In genomic region chr17:10754109-10754508, GRCh38 we compare ENCODE assay signal across 9 cellular contexts. TPM values are rescaled to one million over a fixed set of nuclear protein-coding genes. Genes with fewer than 3 reads are reported as not detected.
A peak's percentile ranks its signal among the peaks of the same experiment; 100 is the strongest.
DNase-seq lines count a peak whose midpoint lies in the region; ATAC-seq and TF ChIP-seq lines count a peak whose summit lies in the region.
"Had no signal": no experiment of that assay in that cellular context is flagged by ENCODE, and none has a peak within 500 bp of the region (broad histone marks: within the 10 kb centered on the region; RNA-seq: fewer than 3 reads in every experiment).

No MANE protein-coding gene starts in this region.

- H3K4me3 ChIP-seq in endodermal cell (ENCODE audit: low read length) (no peak overlapping the region), coronary artery (no peak overlapping the region), gastroesophageal sphincter (no peak overlapping the region)

- H3K27ac ChIP-seq in endodermal cell (ENCODE audit: low read depth, low read length), result no peak overlapping the region
- no peak overlapping the region for H3K27ac ChIP-seq in coronary artery
- no peak overlapping the region for H3K27ac ChIP-seq in gastroesophageal sphincter

- peak; percentile 72 for TF ChIP-seq CTCF in endodermal cell (conservative IDR thresholded peaks at IDR 0.05)
- no peak for TF ChIP-seq CTCF in coronary artery (IDR thresholded peaks at IDR 0.05)
- no peak for TF ChIP-seq CTCF in gastroesophageal sphincter (IDR thresholded peaks at IDR 0.05)

- H3K27me3 Mint-ChIP-seq in endodermal cell (ENCODE audit: insufficient read depth), result peaks cover 4% of the 10 kb centered on the region

- ATAC-seq in stimulated activated naive CD8-positive, alpha-beta T cell treated with anti-CD3 and anti-CD28 coated beads, Interleukin-15, Interleukin-2, amounts not matched to agents 100 U/mL and 50 U/mL, for 24 hours, result no peak
- ATAC-seq in GM21367 (IDR thresholded peaks at IDR 0.05; ENCODE audit: unreplicated experiment), result no peak
- no peak for ATAC-seq in gastroesophageal sphincter

- H3K36me3 ChIP-seq in endodermal cell (ENCODE audit: control insufficient read depth, insufficient read depth, low read length), result no peaks in the 10 kb centered on the region
- H3K36me3 ChIP-seq in gastroesophageal sphincter, result no peaks in the 10 kb centered on the region

- H3K27me3 ChIP-seq in endodermal cell (ENCODE audit: control insufficient read depth, insufficient read depth, low read length, poor library complexity, severe bottlenecking), result no peaks in the 10 kb centered on the region
- H3K27me3 ChIP-seq in gastroesophageal sphincter, result no peaks in the 10 kb centered on the region

- no peaks in the 10 kb centered on the region for H3K9me3 Mint-ChIP-seq in endodermal cell
- H3K9me3 Mint-ChIP-seq: nephron had no signal

- DNase-seq in activated naive CD4-positive, alpha-beta T cell treated with Interleukin-2 at 50 U/mL for 16 hours, result peak; percentile 25
- DNase-seq in activated naive CD4-positive, alpha-beta T cell (lab: John Stamatoyannopoulos, UW), result no peak
- DNase-seq in NCI-H82 treated with DMSO at 0.1 percent for 48 hours (lab: John Stamatoyannopoulos, UW; ENCODE audit: unreplicated experiment) (peak; percentile 36), endodermal cell (peak; percentile 94), coronary artery (ENCODE audit: low spot score) (no peak)
- peak; percentile 41 for DNase-seq in stimulated activated naive CD8-positive, alpha-beta T cell treated with anti-CD3 and anti-CD28 coated beads, Interleukin-15, Interleukin-2, amounts not matched to agents 100 U/mL and 50 U/mL, for 24 hours

- no peak for TF ChIP-seq EP300 in gastroesophageal sphincter (IDR thresholded peaks at IDR 0.05)

- no peaks in the 10 kb centered on the region for H3K9me3 ChIP-seq in endodermal cell (ENCODE audit: control insufficient read depth, low read length)
- H3K9me3 ChIP-seq in gastroesophageal sphincter, result no peaks in the 10 kb centered on the region

- 13 to 47% methylated on average over 2 of the region's 2 CpGs for WGBS in endodermal cell (ENCODE audit: insufficient coverage in 1 of 2, insufficient read length in 1 of 2), 2 experiments
- WGBS in gastroesophageal sphincter (ENCODE audit: low coverage in 1 of 2), 2 donors, result 17% methylated on average over 2 of the region's 2 CpGs; no CpG with 5 or more reads in 1 of the 2 donors

- H3K9ac ChIP-seq in endodermal cell (ENCODE audit: extremely low read depth, low read length, poor library complexity, severe bottlenecking), result no peak overlapping the region

- H3K36me3 Mint-ChIP-seq in endodermal cell (ENCODE audit: low read depth), result no peaks in the 10 kb centered on the region

- TF ChIP-seq POLR2A in gastroesophageal sphincter (IDR thresholded peaks at IDR 0.05), result no peak

- no peak overlapping the region for H3K4me3 Mint-ChIP-seq in endodermal cell
- H3K4me3 Mint-ChIP-seq: nephron had no signal

- H3K4me1 Mint-ChIP-seq in endodermal cell, result peaks cover 32% of the 10 kb centered on the region

- no peak overlapping the region for H3K27ac Mint-ChIP-seq in endodermal cell
- H3K27ac Mint-ChIP-seq: nephron had no signal

- H3K4me1 ChIP-seq in endodermal cell (ENCODE audit: control insufficient read depth, insufficient read depth, low read length), result no peaks in the 10 kb centered on the region
- no peaks in the 10 kb centered on the region for H3K4me1 ChIP-seq in gastroesophageal sphincter

RNA-seq across cellular contexts. Expression of gene TMEM220, which starts 24.3 kb away (rescaled TPM):
- 10 to 100 TPM in 1 of 2 donors, 1 to 10 TPM in 1; 1.4 to 10.9 TPM for total RNA-seq in endodermal cell
- 1.7 TPM for polyA plus RNA-seq in endodermal cell (2013, experiment 1 of 2)
- polyA plus RNA-seq in endodermal cell (2013, experiment 2 of 2), result 0.41 TPM
- 10 to 100 TPM in 3 of 4 donors, 1 to 10 TPM in 1; 9.4 to 18.3 (median 15.6) TPM for total RNA-seq in gastroesophageal sphincter

RNA-seq across cellular contexts. Expression of gene TMEM238L, which starts 49.8 kb away (rescaled TPM):
- total RNA-seq in endodermal cell (not detected), gastroesophageal sphincter (not detected)
- not detected for polyA plus RNA-seq in endodermal cell (2013, experiment 1 of 2)
- polyA plus RNA-seq in endodermal cell (2013, experiment 2 of 2), result not detected

RNA-seq across cellular contexts. Expression of gene ADPRM, which starts 56.7 kb away (rescaled TPM):
- 1 to 10 TPM; 6.8 to 8.9 TPM for total RNA-seq in endodermal cell
- 15.5 TPM for polyA plus RNA-seq in endodermal cell (2013, experiment 1 of 2)
- 11.5 TPM for polyA plus RNA-seq in endodermal cell (2013, experiment 2 of 2)
- total RNA-seq in gastroesophageal sphincter, result 10 to 100 TPM in 2 of 4 donors, 1 to 10 TPM in 2; 8.3 to 13.2 (median 9.5) TPM

RNA-seq across cellular contexts. Expression of gene SCO1, which starts 56.8 kb away (rescaled TPM):
- total RNA-seq in endodermal cell (10 to 100 TPM; 43.3 to 43.9 TPM), gastroesophageal sphincter (10 to 100 TPM; 15.4 to 29.6 (median 24.1) TPM)
- polyA plus RNA-seq in endodermal cell (2013, experiment 1 of 2), result 27.9 TPM
- 25.1 TPM for polyA plus RNA-seq in endodermal cell (2013, experiment 2 of 2)

Comparison
In these comparisons a context has a peak if more than half of its experiments do, and no peak if none do; other contexts are left out.
1. DNase-seq: peak in activated naive CD4-positive, alpha-beta T cell treated with Interleukin-2 at 50 U/mL for 16 hours (single experiment), NCI-H82 treated with DMSO at 0.1 percent for 48 hours (single experiment), endodermal cell (single experiment) and stimulated activated naive CD8-positive, alpha-beta T cell treated with anti-CD3 and anti-CD28 coated beads, Interleukin-15, Interleukin-2, amounts not matched to agents 100 U/mL and 50 U/mL, for 24 hours (single experiment); none in activated naive CD4-positive, alpha-beta T cell (0 of 4) and coronary artery (single experiment).